Comparison of ENCODE assay signal across 1 cellular context in the genomic region with DNA sequence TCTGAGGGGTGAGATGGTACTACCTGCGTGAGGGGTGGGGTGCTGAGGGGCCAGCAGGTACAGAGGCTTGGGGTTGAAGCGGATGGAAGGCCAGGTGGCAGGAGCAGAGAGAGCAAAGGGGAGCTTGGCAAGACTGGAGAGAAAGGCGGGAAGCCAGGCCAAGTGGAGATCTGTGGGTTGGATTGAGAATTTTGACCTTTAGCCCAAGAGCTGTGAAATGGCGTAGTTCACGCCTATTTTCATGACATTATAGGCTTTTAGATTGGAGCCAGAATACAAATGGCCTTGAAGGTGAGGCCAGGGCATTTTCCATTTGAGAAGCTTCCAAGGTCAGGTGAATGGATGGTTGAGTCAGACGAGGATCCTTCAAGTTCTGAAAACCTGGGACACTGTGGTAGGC.
TF ChIP-seq lines count a peak whose summit lies in the region.

No MANE protein-coding gene starts in this region.

TF ChIP-seq in HepG2, 621 proteins besides CTCF, POLR2A, EP300 and RAD21:
- TF ChIP-seq, protein P1, sequence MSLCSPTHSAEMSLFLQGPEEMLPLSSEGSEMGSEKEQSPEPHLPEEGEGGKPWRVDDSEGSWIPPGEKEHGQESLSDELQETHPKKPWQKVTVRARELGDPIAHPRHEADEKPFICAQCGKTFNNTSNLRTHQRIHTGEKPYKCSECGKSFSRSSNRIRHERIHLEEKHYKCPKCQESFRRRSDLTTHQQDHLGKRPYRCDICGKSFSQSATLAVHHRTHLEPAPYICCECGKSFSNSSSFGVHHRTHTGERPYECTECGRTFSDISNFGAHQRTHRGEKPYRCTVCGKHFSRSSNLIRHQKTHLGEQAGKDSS (CRISPR knock-in tag; IDR thresholded peaks at IDR 0.05; ENCODE audit: borderline replicate concordance, low read depth) = no peak
- TF ChIP-seq BRCA1 (CRISPR knock-in tag; IDR thresholded peaks at IDR 0.05) (no peak), NR2F6 (IDR thresholded peaks at IDR 0.05) (peak; percentile 42; the same call in 1 of the 2 replicates), NR2F6 (CRISPR knock-in tag; IDR thresholded peaks at IDR 0.05) (no peak), SOX6 (IDR thresholded peaks at IDR 0.05) (no peak), SOX6 (CRISPR knock-in tag; IDR thresholded peaks at IDR 0.05) (no peak), ZNF878 (CRISPR knock-in tag; IDR thresholded peaks at IDR 0.05) (no peak), FOXK2 (IDR thresholded peaks at IDR 0.05) (no peak), ZNF615 (CRISPR knock-in tag; IDR thresholded peaks at IDR 0.05; ENCODE audit: borderline replicate concordance) (0 out of 2 replicates have a peak, but pooled peaks have one; percentile 71), SETDB1 (CRISPR knock-in tag; IDR thresholded peaks at IDR 0.05; ENCODE audit: borderline replicate concordance) (0 out of 2 replicates have a peak, but pooled peaks have one; percentile 10), RBM39 (IDR thresholded peaks at IDR 0.05; ENCODE audit: low read depth, low read length, poor library complexity, severe bottlenecking) (no peak), ZNF724P (CRISPR knock-in tag; IDR thresholded peaks at IDR 0.05; ENCODE audit: borderline replicate concordance) (0 out of 2 replicates have a peak, but pooled peaks have one; percentile 28), NPAS2 (CRISPR knock-in tag; IDR thresholded peaks at IDR 0.05; ENCODE audit: borderline replicate concordance) (0 out of 2 replicates have a peak, but pooled peaks have one; percentile 37), SALL1 (CRISPR knock-in tag; IDR thresholded peaks at IDR 0.05) (0 out of 2 replicates have a peak, but pooled peaks have one; percentile 23), ZNF12 (CRISPR knock-in tag; IDR thresholded peaks at IDR 0.05) (no peak), FOSL2 (CRISPR knock-in tag; IDR thresholded peaks at IDR 0.05) (no peak), SSRP1 (CRISPR knock-in tag; IDR thresholded peaks at IDR 0.05) (no peak)
- TF ChIP-seq, protein P2, sequence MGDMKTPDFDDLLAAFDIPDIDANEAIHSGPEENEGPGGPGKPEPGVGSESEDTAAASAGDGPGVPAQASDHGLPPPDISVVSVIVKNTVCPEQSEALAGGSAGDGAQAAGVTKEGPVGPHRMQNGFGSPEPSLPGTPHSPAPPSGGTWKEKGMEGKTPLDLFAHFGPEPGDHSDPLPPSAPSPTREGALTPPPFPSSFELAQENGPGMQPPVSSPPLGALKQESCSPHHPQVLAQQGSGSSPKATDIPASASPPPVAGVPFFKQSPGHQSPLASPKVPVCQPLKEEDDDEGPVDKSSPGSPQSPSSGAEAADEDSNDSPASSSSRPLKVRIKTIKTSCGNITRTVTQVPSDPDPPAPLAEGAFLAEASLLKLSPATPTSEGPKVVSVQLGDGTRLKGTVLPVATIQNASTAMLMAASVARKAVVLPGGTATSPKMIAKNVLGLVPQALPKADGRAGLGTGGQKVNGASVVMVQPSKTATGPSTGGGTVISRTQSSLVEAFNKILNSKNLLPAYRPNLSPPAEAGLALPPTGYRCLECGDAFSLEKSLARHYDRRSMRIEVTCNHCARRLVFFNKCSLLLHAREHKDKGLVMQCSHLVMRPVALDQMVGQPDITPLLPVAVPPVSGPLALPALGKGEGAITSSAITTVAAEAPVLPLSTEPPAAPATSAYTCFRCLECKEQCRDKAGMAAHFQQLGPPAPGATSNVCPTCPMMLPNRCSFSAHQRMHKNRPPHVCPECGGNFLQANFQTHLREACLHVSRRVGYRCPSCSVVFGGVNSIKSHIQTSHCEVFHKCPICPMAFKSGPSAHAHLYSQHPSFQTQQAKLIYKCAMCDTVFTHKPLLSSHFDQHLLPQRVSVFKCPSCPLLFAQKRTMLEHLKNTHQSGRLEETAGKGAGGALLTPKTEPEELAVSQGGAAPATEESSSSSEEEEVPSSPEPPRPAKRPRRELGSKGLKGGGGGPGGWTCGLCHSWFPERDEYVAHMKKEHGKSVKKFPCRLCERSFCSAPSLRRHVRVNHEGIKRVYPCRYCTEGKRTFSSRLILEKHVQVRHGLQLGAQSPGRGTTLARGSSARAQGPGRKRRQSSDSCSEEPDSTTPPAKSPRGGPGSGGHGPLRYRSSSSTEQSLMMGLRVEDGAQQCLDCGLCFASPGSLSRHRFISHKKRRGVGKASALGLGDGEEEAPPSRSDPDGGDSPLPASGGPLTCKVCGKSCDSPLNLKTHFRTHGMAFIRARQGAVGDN (CRISPR knock-in tag; IDR thresholded peaks at IDR 0.05) = peak; percentile 41; the same call in 1 of the 2 replicates
- TF ChIP-seq, protein P3, sequence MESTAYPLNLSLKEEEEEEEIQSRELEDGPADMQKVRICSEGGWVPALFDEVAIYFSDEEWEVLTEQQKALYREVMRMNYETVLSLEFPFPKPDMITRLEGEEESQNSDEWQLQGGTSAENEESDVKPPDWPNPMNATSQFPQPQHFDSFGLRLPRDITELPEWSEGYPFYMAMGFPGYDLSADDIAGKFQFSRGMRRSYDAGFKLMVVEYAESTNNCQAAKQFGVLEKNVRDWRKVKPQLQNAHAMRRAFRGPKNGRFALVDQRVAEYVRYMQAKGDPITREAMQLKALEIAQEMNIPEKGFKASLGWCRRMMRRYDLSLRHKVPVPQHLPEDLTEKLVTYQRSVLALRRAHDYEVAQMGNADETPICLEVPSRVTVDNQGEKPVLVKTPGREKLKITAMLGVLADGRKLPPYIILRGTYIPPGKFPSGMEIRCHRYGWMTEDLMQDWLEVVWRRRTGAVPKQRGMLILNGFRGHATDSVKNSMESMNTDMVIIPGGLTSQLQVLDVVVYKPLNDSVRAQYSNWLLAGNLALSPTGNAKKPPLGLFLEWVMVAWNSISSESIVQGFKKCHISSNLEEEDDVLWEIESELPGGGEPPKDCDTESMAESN (CRISPR knock-in tag; conservative IDR thresholded peaks at IDR 0.05) = 0 out of 2 replicates have a peak, but pooled peaks have one; percentile 20
- TF ChIP-seq, protein P4, sequence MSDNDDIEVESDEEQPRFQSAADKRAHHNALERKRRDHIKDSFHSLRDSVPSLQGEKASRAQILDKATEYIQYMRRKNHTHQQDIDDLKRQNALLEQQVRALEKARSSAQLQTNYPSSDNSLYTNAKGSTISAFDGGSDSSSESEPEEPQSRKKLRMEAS (IDR thresholded peaks at IDR 0.05) = 0 out of 2 replicates have a peak, but pooled peaks have one; percentile 32
- TF ChIP-seq, protein P5, sequence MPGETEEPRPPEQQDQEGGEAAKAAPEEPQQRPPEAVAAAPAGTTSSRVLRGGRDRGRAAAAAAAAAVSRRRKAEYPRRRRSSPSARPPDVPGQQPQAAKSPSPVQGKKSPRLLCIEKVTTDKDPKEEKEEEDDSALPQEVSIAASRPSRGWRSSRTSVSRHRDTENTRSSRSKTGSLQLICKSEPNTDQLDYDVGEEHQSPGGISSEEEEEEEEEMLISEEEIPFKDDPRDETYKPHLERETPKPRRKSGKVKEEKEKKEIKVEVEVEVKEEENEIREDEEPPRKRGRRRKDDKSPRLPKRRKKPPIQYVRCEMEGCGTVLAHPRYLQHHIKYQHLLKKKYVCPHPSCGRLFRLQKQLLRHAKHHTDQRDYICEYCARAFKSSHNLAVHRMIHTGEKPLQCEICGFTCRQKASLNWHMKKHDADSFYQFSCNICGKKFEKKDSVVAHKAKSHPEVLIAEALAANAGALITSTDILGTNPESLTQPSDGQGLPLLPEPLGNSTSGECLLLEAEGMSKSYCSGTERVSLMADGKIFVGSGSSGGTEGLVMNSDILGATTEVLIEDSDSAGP (CRISPR knock-in tag; IDR thresholded peaks at IDR 0.05; ENCODE audit: borderline replicate concordance) = 0 out of 2 replicates have a peak, but pooled peaks have one; percentile 40
- TF ChIP-seq, protein P6, sequence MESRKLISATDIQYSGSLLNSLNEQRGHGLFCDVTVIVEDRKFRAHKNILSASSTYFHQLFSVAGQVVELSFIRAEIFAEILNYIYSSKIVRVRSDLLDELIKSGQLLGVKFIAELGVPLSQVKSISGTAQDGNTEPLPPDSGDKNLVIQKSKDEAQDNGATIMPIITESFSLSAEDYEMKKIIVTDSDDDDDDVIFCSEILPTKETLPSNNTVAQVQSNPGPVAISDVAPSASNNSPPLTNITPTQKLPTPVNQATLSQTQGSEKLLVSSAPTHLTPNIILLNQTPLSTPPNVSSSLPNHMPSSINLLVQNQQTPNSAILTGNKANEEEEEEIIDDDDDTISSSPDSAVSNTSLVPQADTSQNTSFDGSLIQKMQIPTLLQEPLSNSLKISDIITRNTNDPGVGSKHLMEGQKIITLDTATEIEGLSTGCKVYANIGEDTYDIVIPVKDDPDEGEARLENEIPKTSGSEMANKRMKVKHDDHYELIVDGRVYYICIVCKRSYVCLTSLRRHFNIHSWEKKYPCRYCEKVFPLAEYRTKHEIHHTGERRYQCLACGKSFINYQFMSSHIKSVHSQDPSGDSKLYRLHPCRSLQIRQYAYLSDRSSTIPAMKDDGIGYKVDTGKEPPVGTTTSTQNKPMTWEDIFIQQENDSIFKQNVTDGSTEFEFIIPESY (CRISPR knock-in tag; IDR thresholded peaks at IDR 0.05) = peak; percentile 49; the same call in 1 of the 2 replicates
